Comparison of ENCODE assay signal across 24 cellular contexts in genomic region chr17:11372692-11373091, GRCh38.
"Had no signal": no experiment of that assay in that cellular context is flagged by ENCODE, and none has a peak within 500 bp of the region (broad histone marks: within the 10 kb centered on the region; RNA-seq: fewer than 3 reads in every experiment).

No MANE protein-coding gene starts in this region.

- H3K27ac ChIP-seq: SJSA1 had no signal

- H3K27me3 ChIP-seq: SJSA1 had no signal

- H3K36me3 Mint-ChIP-seq: activated naive CD8-positive, alpha-beta T cell had no signal

- H3K9me3 Mint-ChIP-seq: activated naive CD4-positive, alpha-beta T cell treated with anti-CD3 and anti-CD28 coated beads for 36 hours; activated T-cell treated with anti-CD3 and anti-CD28 coated beads, Interleukin-2, amount 50 U/mL, for 4 hours had no signal

- H3K4me1 Mint-ChIP-seq: activated B cell treated with CpG ODN at 0.5 μM for 24 hours; activated CD4-positive, alpha-beta T cell treated with anti-CD3 and anti-CD28 coated beads, Interleukin-2, amount 10 ng/mL, durations not matched to agents 24 days and 14 days; T-helper 17 cell had no signal

- H3K27me3 Mint-ChIP-seq: activated B cell treated with CpG ODN at 0.5 μM for 24 hours; activated CD4-positive, alpha-beta T cell treated with anti-CD3 and anti-CD28 coated beads, Interleukin-2, amount 10 ng/mL, durations not matched to agents 24 days and 14 days; activated naive CD8-positive, alpha-beta T cell; T-helper 17 cell had no signal

- H3K27ac Mint-ChIP-seq: activated B cell treated with CpG ODN at 0.5 μM for 24 hours; activated CD4-positive, alpha-beta T cell treated with anti-CD3 and anti-CD28 coated beads, Interleukin-2, amount 10 ng/mL, durations not matched to agents 24 days and 14 days; activated naive CD4-positive, alpha-beta T cell treated with anti-CD3 and anti-CD28 coated beads for 36 hours; activated naive CD8-positive, alpha-beta T cell; T-helper 17 cell had no signal

- ATAC-seq: activated T-cell treated with anti-CD3 and anti-CD28 coated beads, Interleukin-2, amount 50 U/mL, for 4 hours; SK-N-SH treated with all-trans-retinoic acid at 6 μM for 48 hours; T-helper 17 cell had no signal

- H3K36me3 ChIP-seq: SJSA1 had no signal

- H3K4me3 Mint-ChIP-seq: activated B cell treated with CpG ODN at 0.5 μM for 24 hours; activated CD4-positive, alpha-beta T cell treated with anti-CD3 and anti-CD28 coated beads, Interleukin-2, amount 10 ng/mL, durations not matched to agents 24 days and 14 days; activated naive CD4-positive, alpha-beta T cell treated with anti-CD3 and anti-CD28 coated beads for 36 hours; activated naive CD8-positive, alpha-beta T cell; activated T-cell treated with anti-CD3 and anti-CD28 coated beads, Interleukin-2, amount 50 U/mL, for 4 hours; T-helper 17 cell had no signal

- H3K9me3 ChIP-seq: SJSA1 had no signal

- H3K4me1 ChIP-seq: SJSA1 had no signal

- H3K4me3 ChIP-seq: SJSA1 had no signal

- DNase-seq: activated B cell treated with CpG ODN at 0.5 μM for 24 hours; activated CD4-positive, alpha-beta T cell treated with anti-CD3 and anti-CD28 coated beads for 1 hour; activated CD4-positive, alpha-beta T cell treated with anti-CD3 and anti-CD28 coated beads, Interleukin-2, amount 10 ng/mL, durations not matched to agents 24 days and 14 days; activated CD4-positive, alpha-beta T cell treated with anti-CD3 and anti-CD28 coated beads, Interleukin-2, amount 50 U/mL, for 48 hours; activated CD8-positive, alpha-beta memory T cell treated with anti-CD3 and anti-CD28 coated beads for 24 hours; activated gamma-delta T cell; activated naive CD4-positive, alpha-beta T cell treated with anti-CD3 and anti-CD28 coated beads for 36 hours; activated T-cell treated with anti-CD3 and anti-CD28 coated beads, Interleukin-2, amount 50 U/mL, for 4 hours; KG1; NCI-H1105; NCI-H1436; NCI-H1694 treated with DMSO at 0.1 percent for 48 hours; NCI-H2029 treated with DMSO at 0.1 percent for 48 hours; NCI-H345; NCI-H510A; NCI-H526 treated with DMSO at 0.1 percent for 48 hours; NCI-H82; NK-92 treated with Interleukin-12 subunit alpha and Interleukin-12 subunit beta, amount 100 ng/mL, for 24 hours; SHP77; T-helper 17 cell; T-helper 9 cell had no signal
